ENCODE assay signal across 1 cellular context in genomic region chr7:98733036-98733435, GRCh38.
TF ChIP-seq lines count a peak whose summit lies in the region.

No MANE protein-coding gene starts in this region.

TF ChIP-seq in GM23338, 12 proteins besides CTCF, POLR2A, EP300 and RAD21 (continued from another document):
- no peak for TF ChIP-seq ETS1 (IDR thresholded peaks at IDR 0.05)
- TF ChIP-seq CREB1 (CRISPR knock-in tag; IDR thresholded peaks at IDR 0.05; ENCODE audit: low read depth), result 0 out of 2 replicates have a peak, but pooled peaks have one; percentile 17
- no peak for TF ChIP-seq REST (IDR thresholded peaks at IDR 0.05; ENCODE audit: unreplicated experiment)
